15 cellular contexts compared by ENCODE assay signal in the genomic region with DNA sequence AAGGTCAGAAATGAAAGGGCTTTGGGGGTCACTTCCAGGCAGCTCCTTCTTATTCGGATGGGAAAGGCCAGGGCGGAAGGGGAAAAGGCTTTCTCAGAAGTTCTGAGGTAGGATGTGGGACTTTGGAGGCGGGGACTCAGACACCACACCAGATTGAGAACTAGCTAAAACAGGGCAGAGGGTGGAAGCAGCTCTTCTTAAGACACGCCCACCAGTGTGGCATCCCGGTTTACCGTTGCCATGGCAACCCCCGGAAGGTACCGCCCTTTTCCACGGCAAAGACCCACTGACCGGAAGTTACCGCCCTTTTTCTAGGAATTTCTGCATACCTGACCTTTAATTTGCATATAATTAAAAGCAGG. TPM values are rescaled to one million over a fixed set of nuclear protein-coding genes. Genes with fewer than 3 reads are reported as not detected.
DNase-seq lines count a peak whose midpoint lies in the region; ATAC-seq, FAIRE-seq and TF ChIP-seq lines count a peak whose summit lies in the region.
"Had no signal": no experiment of that assay in that cellular context is flagged by ENCODE, and none has a peak within 500 bp of the region (broad histone marks: within the 10 kb centered on the region; RNA-seq: fewer than 3 reads in every experiment).

No MANE protein-coding gene starts in this region.

- no peaks in the 10 kb centered on the region for H3K9me3 ChIP-seq in GM12878 (replicated peaks; ENCODE audit: control insufficient read depth, insufficient read depth, low read length)

- no peak overlapping the region for H3K4me2 ChIP-seq in GM12878 (ENCODE audit: control insufficient read depth, insufficient read depth)
- H3K4me2 ChIP-seq: PC-9 had no signal

- no peaks in the 10 kb centered on the region for H3K4me1 ChIP-seq in GM12878 (ENCODE audit: control insufficient read depth, insufficient read depth, low read length)

- POLR2A ChIA-PET in GM12878 (lab: Charles Lee), result no interaction called here

- CTCF ChIA-PET in Calu3 (lab: Charles Lee) (no interaction called here), GM12878 (lab: Yijun Ruan, JAX) (interaction anchor here (0.9 to 3.2 kb wide), 5 partner anchors 8 to 75 kb away, joined by 3 to 16 read pairs (median 5); no protein-coding TSS in a partner anchor)

- RAD21 ChIA-PET in GM12878 (lab: Charles Lee; ENCODE audit: unreplicated experiment), result interaction anchor here (1.1 kb wide), 1 partner anchor 180 kb away, joined by 5 read pairs; a partner anchor contains a TSS

- TF ChIP-seq EP300 in GM12878 (IDR thresholded peaks at IDR 0.05; ENCODE audit: borderline replicate concordance in 1 of 2, control insufficient read depth in 1 of 2, low read depth in 2 of 2, low read length in 2 of 2), result no peak

- intact Hi-C loops in Calu3 (cut with micrococcal nuclease; ENCODE audit: unreplicated experiment), result no loop called here
- intact Hi-C loops in GM12878 (cut with micrococcal nuclease; ENCODE audit: unreplicated experiment), result no loop called here

- H3K27ac ChIP-seq in GM12878 (ENCODE audit: control insufficient read depth, insufficient read depth), result no peak overlapping the region
- H3K27ac ChIP-seq: PC-9 had no signal

- no peaks in the 10 kb centered on the region for H3K27me3 ChIP-seq in GM12878 (replicated peaks in 1 of 2; ENCODE audit: control insufficient read depth in 2 of 2, insufficient read depth in 2 of 2, low read length in 1 of 2)

- BruUV-seq in Calu3 (replicated peaks; lab: Mats Ljungman, UMichigan) (no TSS peak), GM12878 (replicated peaks; lab: Mats Ljungman, UMichigan) (no TSS peak)

- SMC1A ChIA-PET in GM12878 (lab: Charles Lee; ENCODE audit: uncharacterized antibody, unreplicated experiment), result interaction anchor here (1.8 kb wide), 1 partner anchor 75 kb away, joined by 3 read pairs; no protein-coding TSS in a partner anchor

- no peak for TF ChIP-seq CTCF in Calu3 (IDR thresholded peaks at IDR 0.05; ENCODE audit: unreplicated experiment)
- TF ChIP-seq CTCF in GM12878 (IDR thresholded peaks at IDR 0.05 in 2 of 3, conservative IDR thresholded peaks at IDR 0.05 in 1 of 3; ENCODE audit: control insufficient read depth in 2 of 3, extremely low read depth in 1 of 3, insufficient read depth in 1 of 3, low read depth in 3 of 3, low read length in 3 of 3), result no peak

- no peak overlapping the region for H2AFZ ChIP-seq in GM12878 (ENCODE audit: control insufficient read depth, low read depth, low read length)
- H2AFZ ChIP-seq: PC-9 had no signal

- no peak for TF ChIP-seq POLR2A in GM12878 (IDR thresholded peaks at IDR 0.05; ENCODE audit: low read depth, low read length)

- no peaks in the 10 kb centered on the region for H3K36me3 Mint-ChIP-seq in Calu3 (ENCODE audit: insufficient read depth, unreplicated experiment)
- H3K36me3 Mint-ChIP-seq in memory B cell, result no peaks in the 10 kb centered on the region
- H3K36me3 Mint-ChIP-seq in stimulated activated naive B cell treated with anti-CD40 and anti-IgM and Interleukin-4, amounts not matched to agents 10 μg/mL and 1 μg/mL and 100 μg/mL, for 72 hours, result no peaks in the 10 kb centered on the region
- H3K36me3 Mint-ChIP-seq: activated naive CD4-positive, alpha-beta T cell treated with anti-CD3 and anti-CD28 coated beads, Interleukin-2, amount 50 U/mL, for 24 hours; CD4-positive, alpha-beta memory T cell had no signal

- no peak overlapping the region for H3K4me3 ChIP-seq in GM12878
- H3K4me3 ChIP-seq: PC-9 had no signal

- H3K27me3 Mint-ChIP-seq in Calu3 (ENCODE audit: unreplicated experiment) (peaks cover 94% of the 10 kb centered on the region), memory B cell (peaks cover 16% of the 10 kb centered on the region)
- peaks cover 35 to 39% of the 10 kb centered on the region in 2 donors for H3K27me3 Mint-ChIP-seq in stimulated activated naive B cell treated with anti-CD40 and anti-IgM and Interleukin-4, amounts not matched to agents 10 μg/mL and 1 μg/mL and 100 μg/mL, for 72 hours

- TF ChIP-seq RAD21 in GM12878 (IDR thresholded peaks at IDR 0.05; ENCODE audit: insufficient read depth, low read depth, low read length), result no peak

- no peaks in the 10 kb centered on the region for H3K4me1 Mint-ChIP-seq in Calu3 (ENCODE audit: low read depth, unreplicated experiment)
- peaks cover 6% of the 10 kb centered on the region for H3K4me1 Mint-ChIP-seq in memory B cell
- H3K4me1 Mint-ChIP-seq in stimulated activated naive B cell treated with anti-CD40 and anti-IgM and Interleukin-4, amounts not matched to agents 10 μg/mL and 1 μg/mL and 100 μg/mL, for 72 hours, result peaks cover 20 to 40% of the 10 kb centered on the region in 2 donors
- H3K4me1 Mint-ChIP-seq: activated naive CD4-positive, alpha-beta T cell treated with anti-CD3 and anti-CD28 coated beads, Interleukin-2, amount 50 U/mL, for 24 hours; CD4-positive, alpha-beta memory T cell had no signal

- no peaks in the 10 kb centered on the region for H3K36me3 ChIP-seq in GM12878 (ENCODE audit: control insufficient read depth in 2 of 2, insufficient read depth in 2 of 2, low read length in 1 of 2)

- 21% methylated on average over 11 of the region's 11 CpGs for WGBS in GM12878 (ENCODE audit: insufficient coverage, insufficient replicate concordance, low lambda C conversion rate, missing lambda C conversion rate)

- H4K20me1 ChIP-seq in GM12878 (ENCODE audit: control insufficient read depth, insufficient read depth), result no peaks in the 10 kb centered on the region

- ATAC-seq in GM12878 (no peak), memory B cell (ENCODE audit: low read depth) (no peak), HG03108 (IDR thresholded peaks at IDR 0.05; ENCODE audit: unreplicated experiment) (no peak), GM21360 (IDR thresholded peaks at IDR 0.05; ENCODE audit: unreplicated experiment) (no peak)
- no peak for ATAC-seq in stimulated activated naive B cell treated with anti-CD40 and anti-IgM and Interleukin-4, amounts not matched to agents 10 μg/mL and 1 μg/mL and 100 μg/mL, for 72 hours (replicated peaks)

- in situ Hi-C loops in GM12878 (cut with MboI), result no loop called here

- DNase-seq in Calu3, result peak; percentile 23
- DNase-seq in LHCN-M2 (ENCODE audit: low read depth), result peak; percentile 3
- DNase-seq in GM12878 (ENCODE audit: low read depth, low spot score), result no peak
- DNase-seq in memory B cell (ENCODE audit: low spot score in 2 of 2), result no peak
- no peak for DNase-seq in hippocampal formation (lab: John Stamatoyannopoulos, UW)
- DNase-seq in stimulated activated naive B cell treated with anti-CD40 and anti-IgM and Interleukin-4, amounts not matched to agents 10 μg/mL and 1 μg/mL and 100 μg/mL, for 72 hours, result no peak
- DNase-seq: activated CD8-positive, alpha-beta memory T cell treated with anti-CD3 and anti-CD28 coated beads for 24 hours; CD4-positive, alpha-beta memory T cell; central memory CD4-positive, alpha-beta T cell; NCI-H146; PC-9 had no signal

- H3K4me3 Mint-ChIP-seq in Calu3 (ENCODE audit: low read depth, unreplicated experiment) (no peak overlapping the region), memory B cell (no peak overlapping the region)
- no peak overlapping the region for H3K4me3 Mint-ChIP-seq in stimulated activated naive B cell treated with anti-CD40 and anti-IgM and Interleukin-4, amounts not matched to agents 10 μg/mL and 1 μg/mL and 100 μg/mL, for 72 hours
- H3K4me3 Mint-ChIP-seq: activated naive CD4-positive, alpha-beta T cell treated with anti-CD3 and anti-CD28 coated beads, Interleukin-2, amount 50 U/mL, for 24 hours; CD4-positive, alpha-beta memory T cell; T-helper 2 cell treated with Interferon-gamma antibody and Interleukin-4, amounts not matched to agents 5 μg/mL and 100 μg/mL, for 36 hours had no signal

- no peak overlapping the region for H3K27ac Mint-ChIP-seq in Calu3 (ENCODE audit: unreplicated experiment)
- peak overlapping the region; percentile 20 for H3K27ac Mint-ChIP-seq in memory B cell
- no peak overlapping the region for H3K27ac Mint-ChIP-seq in stimulated activated naive B cell treated with anti-CD40 and anti-IgM and Interleukin-4, amounts not matched to agents 10 μg/mL and 1 μg/mL and 100 μg/mL, for 72 hours
- H3K27ac Mint-ChIP-seq: activated naive CD4-positive, alpha-beta T cell treated with anti-CD3 and anti-CD28 coated beads, Interleukin-2, amount 50 U/mL, for 24 hours; CD4-positive, alpha-beta memory T cell; T-helper 2 cell treated with Interferon-gamma antibody and Interleukin-4, amounts not matched to agents 5 μg/mL and 100 μg/mL, for 36 hours had no signal

- H3K9ac ChIP-seq in GM12878 (ENCODE audit: control insufficient read depth, insufficient read depth, low read length), result no peak overlapping the region

- no peak for FAIRE-seq in GM12878 (lab: Jason Lieb, UNC)

- H3K9me3 Mint-ChIP-seq in Calu3 (ENCODE audit: low read depth, unreplicated experiment) (no peaks in the 10 kb centered on the region), memory B cell (no peaks in the 10 kb centered on the region)
- no peaks in the 10 kb centered on the region for H3K9me3 Mint-ChIP-seq in stimulated activated naive B cell treated with anti-CD40 and anti-IgM and Interleukin-4, amounts not matched to agents 10 μg/mL and 1 μg/mL and 100 μg/mL, for 72 hours
- H3K9me3 Mint-ChIP-seq: activated naive CD4-positive, alpha-beta T cell treated with anti-CD3 and anti-CD28 coated beads, Interleukin-2, amount 50 U/mL, for 24 hours; CD4-positive, alpha-beta memory T cell; T-helper 2 cell treated with Interferon-gamma antibody and Interleukin-4, amounts not matched to agents 5 μg/mL and 100 μg/mL, for 36 hours had no signal

- H3K79me2 ChIP-seq in GM12878 (ENCODE audit: control insufficient read depth, insufficient read depth, low read length), result no peaks in the 10 kb centered on the region

RNA-seq across cellular contexts. Expression of a gene that starts 3.8 kb away (rescaled TPM):
- total RNA-seq in Calu3 (2022) (not detected in 2 replicates), LHCN-M2 (2014; rRNA removed) (not detected in 2 replicates), GM12878 (2014; rRNA removed) (0.73 and 0.76 TPM in 2 replicates), GM12878 (2014; rRNA removed; fragmentation: Illumina TruSeq; extraction: Trizol) (0.31 and 0.32 TPM in 2 replicates), GM12878 (2021) (0.41 and 0.51 TPM in 2 replicates)
- polyA plus RNA-seq in LHCN-M2 (2012), result not detected
- 1.8 TPM in 1 of 2 replicates, not detected in the other for total RNA-seq in GM12878 (2013; cell fraction: nucleolus; rRNA removed)
- not detected for polyA plus RNA-seq in GM12878 (2011; ENCODE audit: low read depth)
- polyA plus RNA-seq in GM12878 (2011; rRNA removed) (not detected in 2 replicates), GM12878 (2014; fragmentation: Illumina TruSeq; extraction: Trizol) (0.31 TPM in 1 of 2 replicates, not detected in the other), GM12878 (2014; fragmentation: Nextera tagmentation; extraction: Ambion mirVana) (under 1 TPM in 1 of 2 experiments, not detected in 1; 0.05 TPM), GM12878 (2014; rRNA removed) (0.18 and 1.2 TPM in 2 replicates), GM12878 (2016; fragmentation: Nextera tagmentation; extraction: Ambion mirVana) (not detected)
- polyA plus RNA-seq in GM12878 (2011; cell fraction: cytosol; rRNA removed), result not detected in 2 replicates
- polyA plus RNA-seq in GM12878 (2011; cell fraction: nucleus; rRNA removed), result not detected in 2 replicates
- not detected in 2 replicates for polyA plus RNA-seq in GM12878 (2012)
- polyA minus RNA-seq in GM12878 (2011; rRNA and poly(A)+ RNA removed), result 0.21 TPM in 1 of 2 replicates, not detected in the other
- not detected in 2 replicates for polyA minus RNA-seq in GM12878 (2011; cell fraction: cytosol; rRNA and poly(A)+ RNA removed)
- polyA minus RNA-seq in GM12878 (2011; cell fraction: nucleus; rRNA and poly(A)+ RNA removed), result not detected in 2 replicates
- total RNA-seq: PC-9 had no signal
- polyA plus RNA-seq: CD4-positive, alpha-beta memory T cell had no signal

RNA-seq across cellular contexts. Expression of a gene that starts 22.2 kb away (rescaled TPM):
- total RNA-seq in Calu3 (2022) (not detected in 2 replicates), LHCN-M2 (2014; rRNA removed) (not detected in 2 replicates), GM12878 (2014; rRNA removed) (17.9 and 19.1 TPM in 2 replicates), GM12878 (2014; rRNA removed; fragmentation: Illumina TruSeq; extraction: Trizol) (10.2 and 13.6 TPM in 2 replicates), GM12878 (2021) (12.7 and 17.2 TPM in 2 replicates)
- polyA plus RNA-seq in LHCN-M2 (2012), result not detected
- total RNA-seq in GM12878 (2013; cell fraction: nucleolus; rRNA removed), result 7.6 and 8.3 TPM in 2 replicates
- polyA plus RNA-seq in GM12878 (2011; ENCODE audit: low read depth), result 0.17 TPM
- polyA plus RNA-seq in GM12878 (2011; rRNA removed) (1.8 and 2.4 TPM in 2 replicates), GM12878 (2014; fragmentation: Illumina TruSeq; extraction: Trizol) (13.4 and 14.3 TPM in 2 replicates), GM12878 (2014; fragmentation: Nextera tagmentation; extraction: Ambion mirVana) (10 to 100 TPM in 1 of 2 experiments, 1 to 10 TPM in 1; 9.7 to 12.4 TPM), GM12878 (2014; rRNA removed) (17.4 and 18.5 TPM in 2 replicates), GM12878 (2016; fragmentation: Nextera tagmentation; extraction: Ambion mirVana) (1 to 10 TPM; 6.4 to 6.9 TPM)
- polyA plus RNA-seq in GM12878 (2011; cell fraction: cytosol; rRNA removed), result 2.6 and 4.1 TPM in 2 replicates
- 0.94 and 2.5 TPM in 2 replicates for polyA plus RNA-seq in GM12878 (2011; cell fraction: nucleus; rRNA removed)
- 0.32 and 1.4 TPM in 2 replicates for polyA plus RNA-seq in GM12878 (2012)
- polyA minus RNA-seq in GM12878 (2011; rRNA and poly(A)+ RNA removed), result 1.5 and 5.2 TPM in 2 replicates
- polyA minus RNA-seq in GM12878 (2011; cell fraction: cytosol; rRNA and poly(A)+ RNA removed), result 0.73 TPM in 1 of 2 replicates, not detected in the other
- polyA minus RNA-seq in GM12878 (2011; cell fraction: nucleus; rRNA and poly(A)+ RNA removed), result 1.2 and 1.8 TPM in 2 replicates
- total RNA-seq: CD4-positive, alpha-beta memory T cell; PC-9 had no signal

RNA-seq across cellular contexts. Expression of a gene that starts 35.8 kb away (rescaled TPM):
- total RNA-seq in Calu3 (2022), result not detected in 2 replicates
- total RNA-seq in LHCN-M2 (2014; rRNA removed), result not detected in 2 replicates
- polyA plus RNA-seq in LHCN-M2 (2012), result not detected
- 0.27 and 0.33 TPM in 2 replicates for total RNA-seq in GM12878 (2013; cell fraction: nucleolus; rRNA removed)
- 0.17 TPM in 1 of 2 replicates, not detected in the other for total RNA-seq in GM12878 (2014; rRNA removed)
- 0.09 TPM in 2 replicates for total RNA-seq in GM12878 (2014; rRNA removed; fragmentation: Illumina TruSeq; extraction: Trizol)
- total RNA-seq in GM12878 (2021), result not detected in 2 replicates
- polyA plus RNA-seq in GM12878 (2011; ENCODE audit: low read depth), result not detected
- polyA plus RNA-seq in GM12878 (2011; rRNA removed), result 0.08 TPM in 1 of 2 replicates, not detected in the other
- 0.03 TPM in 1 of 2 replicates, not detected in the other for polyA plus RNA-seq in GM12878 (2011; cell fraction: cytosol; rRNA removed)
- 0.07 and 0.13 TPM in 2 replicates for polyA plus RNA-seq in GM12878 (2011; cell fraction: nucleus; rRNA removed)
- 0.08 TPM in 1 of 2 replicates, not detected in the other for polyA plus RNA-seq in GM12878 (2012)
- 0.15 TPM in 1 of 2 replicates, not detected in the other for polyA plus RNA-seq in GM12878 (2014; fragmentation: Illumina TruSeq; extraction: Trizol)
- not detected for polyA plus RNA-seq in GM12878 (2014; fragmentation: Nextera tagmentation; extraction: Ambion mirVana)
- 0.11 and 0.15 TPM in 2 replicates for polyA plus RNA-seq in GM12878 (2014; rRNA removed)
- under 1 TPM in 1 of 2 experiments, not detected in 1; 0.18 TPM for polyA plus RNA-seq in GM12878 (2016; fragmentation: Nextera tagmentation; extraction: Ambion mirVana)
- polyA minus RNA-seq in GM12878 (2011; rRNA and poly(A)+ RNA removed), result not detected in 2 replicates
- not detected in 2 replicates for polyA minus RNA-seq in GM12878 (2011; cell fraction: cytosol; rRNA and poly(A)+ RNA removed)
- 0.19 TPM in 1 of 2 replicates, not detected in the other for polyA minus RNA-seq in GM12878 (2011; cell fraction: nucleus; rRNA and poly(A)+ RNA removed)
- total RNA-seq: PC-9 had no signal
- polyA plus RNA-seq: CD4-positive, alpha-beta memory T cell had no signal

RNA-seq across cellular contexts. Expression of a gene that starts 48.0 kb away (rescaled TPM):
- total RNA-seq in Calu3 (2022) (0.61 and 0.83 TPM in 2 replicates), LHCN-M2 (2014; rRNA removed) (not detected in 2 replicates), GM12878 (2014; rRNA removed) (36.2 and 41.2 TPM in 2 replicates), GM12878 (2014; rRNA removed; fragmentation: Illumina TruSeq; extraction: Trizol) (39.2 and 41.8 TPM in 2 replicates), GM12878 (2021) (43.1 and 44.4 TPM in 2 replicates)
- polyA plus RNA-seq in LHCN-M2 (2012), result not detected
- 55.2 and 74.0 TPM in 2 replicates for total RNA-seq in GM12878 (2013; cell fraction: nucleolus; rRNA removed)
- not detected for polyA plus RNA-seq in GM12878 (2011; ENCODE audit: low read depth)
- polyA plus RNA-seq in GM12878 (2011; rRNA removed) (13.5 and 15.5 TPM in 2 replicates), GM12878 (2014; fragmentation: Illumina TruSeq; extraction: Trizol) (35.2 and 49.1 TPM in 2 replicates), GM12878 (2014; fragmentation: Nextera tagmentation; extraction: Ambion mirVana) (10 to 100 TPM in 1 of 2 experiments, 1 to 10 TPM in 1; 8.6 to 13.1 TPM), GM12878 (2014; rRNA removed) (58.2 and 62.0 TPM in 2 replicates), GM12878 (2016; fragmentation: Nextera tagmentation; extraction: Ambion mirVana) (10 to 100 TPM; 30.7 to 31.3 TPM)
- polyA plus RNA-seq in GM12878 (2011; cell fraction: cytosol; rRNA removed), result 11.1 and 15.1 TPM in 2 replicates
- 32.7 and 35.3 TPM in 2 replicates for polyA plus RNA-seq in GM12878 (2011; cell fraction: nucleus; rRNA removed)
- 0.13 and 0.23 TPM in 2 replicates for polyA plus RNA-seq in GM12878 (2012)
- polyA minus RNA-seq in GM12878 (2011; rRNA and poly(A)+ RNA removed), result 9.7 and 14.6 TPM in 2 replicates
- 4.9 and 8.4 TPM in 2 replicates for polyA minus RNA-seq in GM12878 (2011; cell fraction: cytosol; rRNA and poly(A)+ RNA removed)
- polyA minus RNA-seq in GM12878 (2011; cell fraction: nucleus; rRNA and poly(A)+ RNA removed), result 10.9 and 19.9 TPM in 2 replicates
- total RNA-seq: PC-9 had no signal

RNA-seq across cellular contexts. Expression of a gene that starts 59.7 kb away (rescaled TPM):
- total RNA-seq in Calu3 (2022) (not detected in 2 replicates), LHCN-M2 (2014; rRNA removed) (not detected in 2 replicates), GM12878 (2014; rRNA removed) (not detected in 2 replicates), GM12878 (2014; rRNA removed; fragmentation: Illumina TruSeq; extraction: Trizol) (not detected in 2 replicates), GM12878 (2021) (0.05 and 0.13 TPM in 2 replicates)
- polyA plus RNA-seq in LHCN-M2 (2012), result not detected
- not detected in 2 replicates for total RNA-seq in GM12878 (2013; cell fraction: nucleolus; rRNA removed)
- not detected for polyA plus RNA-seq in GM12878 (2011; ENCODE audit: low read depth)
- polyA plus RNA-seq in GM12878 (2011; rRNA removed) (0.01 TPM in 1 of 2 replicates, not detected in the other), GM12878 (2014; fragmentation: Illumina TruSeq; extraction: Trizol) (not detected in 2 replicates), GM12878 (2014; fragmentation: Nextera tagmentation; extraction: Ambion mirVana) (not detected), GM12878 (2014; rRNA removed) (not detected in 2 replicates), GM12878 (2016; fragmentation: Nextera tagmentation; extraction: Ambion mirVana) (not detected)
- not detected in 2 replicates for polyA plus RNA-seq in GM12878 (2011; cell fraction: cytosol; rRNA removed)
- 0.01 and 0.10 TPM in 2 replicates for polyA plus RNA-seq in GM12878 (2011; cell fraction: nucleus; rRNA removed)
- polyA plus RNA-seq in GM12878 (2012), result 0.08 TPM in 1 of 2 replicates, not detected in the other
- not detected in 2 replicates for polyA minus RNA-seq in GM12878 (2011; rRNA and poly(A)+ RNA removed)
- not detected in 2 replicates for polyA minus RNA-seq in GM12878 (2011; cell fraction: cytosol; rRNA and poly(A)+ RNA removed)
- not detected in 2 replicates for polyA minus RNA-seq in GM12878 (2011; cell fraction: nucleus; rRNA and poly(A)+ RNA removed)
- total RNA-seq: PC-9 had no signal
- polyA plus RNA-seq: CD4-positive, alpha-beta memory T cell had no signal

Comparison
In these comparisons a context has a peak if more than half of its experiments do, and no peak if none do; other contexts are left out.
1. DNase-seq: peak in Calu3 (single experiment) and LHCN-M2 (single experiment); none in GM12878 (single experiment), memory B cell (0 of 2), hippocampal formation (0 of 2) and stimulated activated naive B cell treated with anti-CD40 and anti-IgM and Interleukin-4, amounts not matched to agents 10 μg/mL and 1 μg/mL and 100 μg/mL, for 72 hours (single experiment).